In the genomic region with DNA sequence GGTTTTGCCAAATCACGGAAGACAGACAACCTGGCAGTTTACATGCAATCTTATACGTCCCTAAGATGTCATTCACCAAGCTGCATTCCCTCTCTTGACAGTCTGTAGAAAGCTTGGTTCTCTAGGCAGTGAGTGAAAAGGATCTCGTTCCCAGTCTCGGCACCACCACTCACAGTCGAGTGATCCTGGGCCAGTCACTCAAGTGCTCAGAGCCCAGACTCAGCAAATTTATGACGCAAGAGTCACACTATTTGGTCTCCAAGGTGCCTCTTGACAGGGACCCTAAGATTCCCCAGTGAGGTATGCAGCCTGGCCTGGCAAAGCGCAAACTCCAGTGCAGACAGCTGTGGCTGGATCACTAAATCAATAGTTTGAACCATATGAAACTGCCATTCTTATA, we compare ENCODE assay signal across 19 cellular contexts.
"Had no signal": no experiment of that assay in that cellular context is flagged by ENCODE, and none has a peak within 500 bp of the region (broad histone marks: within the 10 kb centered on the region; RNA-seq: fewer than 3 reads in every experiment).

No MANE protein-coding gene starts in this region.

- ATAC-seq: activated CD8-positive, alpha-beta T cell treated with anti-CD3 and anti-CD28 coated beads, Interleukin-2, amount 10 ng/mL, durations not matched to agents 7 days and 5 days; esophagus mucosa; gastrocnemius medialis; heart left ventricle; naive thymus-derived CD8-positive, alpha-beta T cell; T-cell had no signal

- H3K4me3 Mint-ChIP-seq: activated CD4-positive, alpha-beta T cell treated with anti-CD3 and anti-CD28 coated beads, Interleukin-2, amount 10 ng/mL, durations not matched to agents 24 days and 14 days; activated CD8-positive, alpha-beta T cell treated with anti-CD3 and anti-CD28 coated beads, Interleukin-2, amount 10 ng/mL, durations not matched to agents 7 days and 5 days; activated naive CD4-positive, alpha-beta T cell treated with anti-CD3 and anti-CD28 coated beads, Interleukin-2, amount 50 U/mL, for 24 hours; memory B cell; naive thymus-derived CD8-positive, alpha-beta T cell; T-cell had no signal

- H3K4me3 ChIP-seq: gastrocnemius medialis, heart left ventricle, left ventricle myocardium inferior had no signal

- H3K27ac ChIP-seq: gastrocnemius medialis, heart left ventricle, left ventricle myocardium inferior, neutrophil had no signal

- H3K27ac Mint-ChIP-seq: activated CD4-positive, alpha-beta T cell treated with anti-CD3 and anti-CD28 coated beads, Interleukin-2, amount 10 ng/mL, durations not matched to agents 24 days and 14 days; activated CD8-positive, alpha-beta T cell treated with anti-CD3 and anti-CD28 coated beads, Interleukin-2, amount 10 ng/mL, durations not matched to agents 7 days and 5 days; activated naive CD4-positive, alpha-beta T cell treated with anti-CD3 and anti-CD28 coated beads, Interleukin-2, amount 50 U/mL, for 24 hours; memory B cell; T-cell had no signal

- H3K36me3 ChIP-seq: gastrocnemius medialis, left ventricle myocardium inferior, neutrophil had no signal

- DNase-seq: activated CD4-positive, alpha-beta T cell treated with anti-CD3 and anti-CD28 coated beads, Interleukin-2, amount 10 ng/mL, durations not matched to agents 24 days and 14 days; activated CD4-positive, CD25-positive, alpha-beta regulatory T cell; activated CD8-positive, alpha-beta memory T cell treated with anti-CD3 and anti-CD28 coated beads, Interleukin-2, amount 50 U/mL, for 48 hours; activated CD8-positive, alpha-beta T cell treated with anti-CD3 and anti-CD28 coated beads, Interleukin-2, amount 10 ng/mL, durations not matched to agents 7 days and 5 days; activated gamma-delta T cell; activated T-cell treated with anti-CD3 and anti-CD28 coated beads, Interleukin-2, amount 50 U/mL, for 48 hours; cerebellar nuclear complex; cortex of kidney; effector CD4-positive, alpha-beta T cell; gastrocnemius medialis; left ventricle myocardium inferior; naive thymus-derived CD8-positive, alpha-beta T cell; stimulated activated naive CD4-positive, alpha-beta T cell; T-cell had no signal

- H3K27me3 ChIP-seq: gastrocnemius medialis, heart left ventricle, neutrophil had no signal

- H3K27me3 Mint-ChIP-seq: activated CD4-positive, alpha-beta T cell treated with anti-CD3 and anti-CD28 coated beads, Interleukin-2, amount 10 ng/mL, durations not matched to agents 24 days and 14 days; activated naive CD4-positive, alpha-beta T cell treated with anti-CD3 and anti-CD28 coated beads, Interleukin-2, amount 50 U/mL, for 24 hours; memory B cell; naive thymus-derived CD8-positive, alpha-beta T cell; T-cell had no signal

- H3K9me3 Mint-ChIP-seq: activated CD4-positive, alpha-beta T cell treated with anti-CD3 and anti-CD28 coated beads, Interleukin-2, amount 10 ng/mL, durations not matched to agents 24 days and 14 days; activated naive CD4-positive, alpha-beta T cell treated with anti-CD3 and anti-CD28 coated beads, Interleukin-2, amount 50 U/mL, for 24 hours; memory B cell; naive thymus-derived CD8-positive, alpha-beta T cell; T-cell had no signal

- H3K9me3 ChIP-seq: gastrocnemius medialis, heart left ventricle, left ventricle myocardium inferior, neutrophil had no signal
